Comparison of ENCODE assay signal across 1 cellular context in genomic region chr7:100801833-100802568, GRCh38.
TF ChIP-seq lines count a peak whose summit lies in the region.

No MANE protein-coding gene starts in this region.

TF ChIP-seq in K562, 482 proteins besides CTCF, POLR2A, EP300 and RAD21 (continued from another document and continues in another):
- TF ChIP-seq FOXP4 (CRISPR knock-in tag; IDR thresholded peaks at IDR 0.05; ENCODE audit: borderline replicate concordance) (peak; percentile 85; the same call in 1 of the 2 replicates), TEAD1 (CRISPR knock-in tag; IDR thresholded peaks at IDR 0.05) (peak; percentile 35 to 65; a peak in 2 of 4 replicates), JUN (IDR thresholded peaks at IDR 0.05; ENCODE audit: borderline replicate concordance, low read depth, low read length) (peak; percentile 90), JUN (CRISPR knock-in tag; IDR thresholded peaks at IDR 0.05; ENCODE audit: borderline replicate concordance) (no peak), ETS1 (conservative IDR thresholded peaks at IDR 0.05; ENCODE audit: control insufficient read depth, low read depth, low read length) (0 out of 2 replicates have a peak, but pooled peaks have one; percentile 77), ZNF717 (CRISPR knock-in tag; IDR thresholded peaks at IDR 0.05) (no peak), DPF2 (IDR thresholded peaks at IDR 0.05) (peak; percentile 94), ZNF586 (CRISPR knock-in tag; conservative IDR thresholded peaks at IDR 0.05) (no peak), BCOR (IDR thresholded peaks at IDR 0.05) (peak; percentile 66), MYC (IDR thresholded peaks at IDR 0.05; ENCODE audit: low read depth, low read length) (peak; percentile 35; the same call in 1 of the 2 replicates), MYC (CRISPR knock-in tag; IDR thresholded peaks at IDR 0.05; ENCODE audit: borderline replicate concordance, low read depth) (no peak; the same call in 1 of the 2 replicates), NEUROD1 (IDR thresholded peaks at IDR 0.05; ENCODE audit: borderline replicate concordance, low read depth, low read length, partially characterized antibody) (peak; percentile 47), SP2 (IDR thresholded peaks at IDR 0.05; ENCODE audit: extremely low read depth, low read depth, low read length, poor library complexity, severe bottlenecking) (no peak), ZNF253 (CRISPR knock-in tag; conservative IDR thresholded peaks at IDR 0.05) (peak; percentile 57; the same call in 1 of the 2 replicates), ZBTB49 (CRISPR knock-in tag; IDR thresholded peaks at IDR 0.05; ENCODE audit: borderline replicate concordance) (no peak), ZNF263 (CRISPR knock-in tag; IDR thresholded peaks at IDR 0.05; ENCODE audit: borderline replicate concordance) (peak; percentile 54), NRF1 (conservative IDR thresholded peaks at IDR 0.05 in 1 of 2, IDR thresholded peaks at IDR 0.05 in 1 of 2) (peak; percentile 37 to 50), CREB1 (IDR thresholded peaks at IDR 0.05) (0 out of 2 replicates have a peak, but pooled peaks have one; percentile 28), CREB1 (CRISPR knock-in tag; IDR thresholded peaks at IDR 0.05) (peak; percentile 48; the same call in 1 of the 2 replicates), FOXK2 (conservative IDR thresholded peaks at IDR 0.05 in 1 of 2, IDR thresholded peaks at IDR 0.05 in 1 of 2; ENCODE audit: low read depth in 2 of 2) (peak; percentile 92 to 94), CAMTA2 (CRISPR knock-in tag; conservative IDR thresholded peaks at IDR 0.05) (0 out of 2 replicates have a peak, but pooled peaks have one; percentile 34), SMARCA4 (IDR thresholded peaks at IDR 0.05) (peak; percentile 90), USF2 (CRISPR knock-in tag; IDR thresholded peaks at IDR 0.05) (peak; percentile 41; the same call in 1 of the 2 replicates), FIP1L1 (IDR thresholded peaks at IDR 0.05; ENCODE audit: low read depth, low read length, poor library complexity, severe bottlenecking) (no peak), ZNF551 (CRISPR knock-in tag; IDR thresholded peaks at IDR 0.05) (no peak), ID3 (CRISPR knock-in tag; IDR thresholded peaks at IDR 0.05) (no peak), ID3 (tag; IDR thresholded peaks at IDR 0.05) (peak; percentile 91), FOXK1 (CRISPR knock-in tag; IDR thresholded peaks at IDR 0.05; ENCODE audit: borderline replicate concordance) (0 out of 2 replicates have a peak, but pooled peaks have one; percentile 56), POLR2G (IDR thresholded peaks at IDR 0.05; ENCODE audit: low read depth, low read length) (peak; percentile 79), GABPB1 (CRISPR knock-in tag; IDR thresholded peaks at IDR 0.05) (peak; percentile 56; the same call in 1 of the 2 replicates), FOXP1 (CRISPR knock-in tag; IDR thresholded peaks at IDR 0.05) (0 out of 2 replicates have a peak, but pooled peaks have one; percentile 62), TAL1 (IDR thresholded peaks at IDR 0.05) (peak; percentile 80), ZBTB17 (CRISPR knock-in tag; IDR thresholded peaks at IDR 0.05) (peak; percentile 79), MTA1 (IDR thresholded peaks at IDR 0.05; ENCODE audit: borderline replicate concordance) (peak; percentile 74; the same call in 1 of the 2 replicates), ZFX (CRISPR knock-in tag; IDR thresholded peaks at IDR 0.05) (peak; percentile 32; the same call in 1 of the 2 replicates), ZNF134 (CRISPR knock-in tag; conservative IDR thresholded peaks at IDR 0.05) (no peak), MBD2 (IDR thresholded peaks at IDR 0.05; ENCODE audit: borderline replicate concordance, low read depth) (0 out of 2 replicates have a peak, but pooled peaks have one; percentile 66)
- TF ChIP-seq, protein P1, sequence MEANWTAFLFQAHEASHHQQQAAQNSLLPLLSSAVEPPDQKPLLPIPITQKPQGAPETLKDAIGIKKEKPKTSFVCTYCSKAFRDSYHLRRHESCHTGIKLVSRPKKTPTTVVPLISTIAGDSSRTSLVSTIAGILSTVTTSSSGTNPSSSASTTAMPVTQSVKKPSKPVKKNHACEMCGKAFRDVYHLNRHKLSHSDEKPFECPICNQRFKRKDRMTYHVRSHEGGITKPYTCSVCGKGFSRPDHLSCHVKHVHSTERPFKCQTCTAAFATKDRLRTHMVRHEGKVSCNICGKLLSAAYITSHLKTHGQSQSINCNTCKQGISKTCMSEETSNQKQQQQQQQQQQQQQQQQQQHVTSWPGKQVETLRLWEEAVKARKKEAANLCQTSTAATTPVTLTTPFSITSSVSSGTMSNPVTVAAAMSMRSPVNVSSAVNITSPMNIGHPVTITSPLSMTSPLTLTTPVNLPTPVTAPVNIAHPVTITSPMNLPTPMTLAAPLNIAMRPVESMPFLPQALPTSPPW (CRISPR knock-in tag; IDR thresholded peaks at IDR 0.05), result peak; percentile 97
- TF ChIP-seq, protein P2, sequence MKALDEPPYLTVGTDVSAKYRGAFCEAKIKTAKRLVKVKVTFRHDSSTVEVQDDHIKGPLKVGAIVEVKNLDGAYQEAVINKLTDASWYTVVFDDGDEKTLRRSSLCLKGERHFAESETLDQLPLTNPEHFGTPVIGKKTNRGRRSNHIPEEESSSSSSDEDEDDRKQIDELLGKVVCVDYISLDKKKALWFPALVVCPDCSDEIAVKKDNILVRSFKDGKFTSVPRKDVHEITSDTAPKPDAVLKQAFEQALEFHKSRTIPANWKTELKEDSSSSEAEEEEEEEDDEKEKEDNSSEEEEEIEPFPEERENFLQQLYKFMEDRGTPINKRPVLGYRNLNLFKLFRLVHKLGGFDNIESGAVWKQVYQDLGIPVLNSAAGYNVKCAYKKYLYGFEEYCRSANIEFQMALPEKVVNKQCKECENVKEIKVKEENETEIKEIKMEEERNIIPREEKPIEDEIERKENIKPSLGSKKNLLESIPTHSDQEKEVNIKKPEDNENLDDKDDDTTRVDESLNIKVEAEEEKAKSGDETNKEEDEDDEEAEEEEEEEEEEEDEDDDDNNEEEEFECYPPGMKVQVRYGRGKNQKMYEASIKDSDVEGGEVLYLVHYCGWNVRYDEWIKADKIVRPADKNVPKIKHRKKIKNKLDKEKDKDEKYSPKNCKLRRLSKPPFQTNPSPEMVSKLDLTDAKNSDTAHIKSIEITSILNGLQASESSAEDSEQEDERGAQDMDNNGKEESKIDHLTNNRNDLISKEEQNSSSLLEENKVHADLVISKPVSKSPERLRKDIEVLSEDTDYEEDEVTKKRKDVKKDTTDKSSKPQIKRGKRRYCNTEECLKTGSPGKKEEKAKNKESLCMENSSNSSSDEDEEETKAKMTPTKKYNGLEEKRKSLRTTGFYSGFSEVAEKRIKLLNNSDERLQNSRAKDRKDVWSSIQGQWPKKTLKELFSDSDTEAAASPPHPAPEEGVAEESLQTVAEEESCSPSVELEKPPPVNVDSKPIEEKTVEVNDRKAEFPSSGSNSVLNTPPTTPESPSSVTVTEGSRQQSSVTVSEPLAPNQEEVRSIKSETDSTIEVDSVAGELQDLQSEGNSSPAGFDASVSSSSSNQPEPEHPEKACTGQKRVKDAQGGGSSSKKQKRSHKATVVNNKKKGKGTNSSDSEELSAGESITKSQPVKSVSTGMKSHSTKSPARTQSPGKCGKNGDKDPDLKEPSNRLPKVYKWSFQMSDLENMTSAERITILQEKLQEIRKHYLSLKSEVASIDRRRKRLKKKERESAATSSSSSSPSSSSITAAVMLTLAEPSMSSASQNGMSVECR (CRISPR knock-in tag; IDR thresholded peaks at IDR 0.05), result peak; percentile 90
- TF ChIP-seq, protein P3, sequence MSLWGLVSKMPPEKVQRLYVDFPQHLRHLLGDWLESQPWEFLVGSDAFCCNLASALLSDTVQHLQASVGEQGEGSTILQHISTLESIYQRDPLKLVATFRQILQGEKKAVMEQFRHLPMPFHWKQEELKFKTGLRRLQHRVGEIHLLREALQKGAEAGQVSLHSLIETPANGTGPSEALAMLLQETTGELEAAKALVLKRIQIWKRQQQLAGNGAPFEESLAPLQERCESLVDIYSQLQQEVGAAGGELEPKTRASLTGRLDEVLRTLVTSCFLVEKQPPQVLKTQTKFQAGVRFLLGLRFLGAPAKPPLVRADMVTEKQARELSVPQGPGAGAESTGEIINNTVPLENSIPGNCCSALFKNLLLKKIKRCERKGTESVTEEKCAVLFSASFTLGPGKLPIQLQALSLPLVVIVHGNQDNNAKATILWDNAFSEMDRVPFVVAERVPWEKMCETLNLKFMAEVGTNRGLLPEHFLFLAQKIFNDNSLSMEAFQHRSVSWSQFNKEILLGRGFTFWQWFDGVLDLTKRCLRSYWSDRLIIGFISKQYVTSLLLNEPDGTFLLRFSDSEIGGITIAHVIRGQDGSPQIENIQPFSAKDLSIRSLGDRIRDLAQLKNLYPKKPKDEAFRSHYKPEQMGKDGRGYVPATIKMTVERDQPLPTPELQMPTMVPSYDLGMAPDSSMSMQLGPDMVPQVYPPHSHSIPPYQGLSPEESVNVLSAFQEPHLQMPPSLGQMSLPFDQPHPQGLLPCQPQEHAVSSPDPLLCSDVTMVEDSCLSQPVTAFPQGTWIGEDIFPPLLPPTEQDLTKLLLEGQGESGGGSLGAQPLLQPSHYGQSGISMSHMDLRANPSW (CRISPR knock-in tag; IDR thresholded peaks at IDR 0.05), result no peak
- TF ChIP-seq, protein P4, sequence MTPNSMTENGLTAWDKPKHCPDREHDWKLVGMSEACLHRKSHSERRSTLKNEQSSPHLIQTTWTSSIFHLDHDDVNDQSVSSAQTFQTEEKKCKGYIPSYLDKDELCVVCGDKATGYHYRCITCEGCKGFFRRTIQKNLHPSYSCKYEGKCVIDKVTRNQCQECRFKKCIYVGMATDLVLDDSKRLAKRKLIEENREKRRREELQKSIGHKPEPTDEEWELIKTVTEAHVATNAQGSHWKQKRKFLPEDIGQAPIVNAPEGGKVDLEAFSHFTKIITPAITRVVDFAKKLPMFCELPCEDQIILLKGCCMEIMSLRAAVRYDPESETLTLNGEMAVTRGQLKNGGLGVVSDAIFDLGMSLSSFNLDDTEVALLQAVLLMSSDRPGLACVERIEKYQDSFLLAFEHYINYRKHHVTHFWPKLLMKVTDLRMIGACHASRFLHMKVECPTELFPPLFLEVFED (CRISPR knock-in tag; conservative IDR thresholded peaks at IDR 0.05), result 0 out of 2 replicates have a peak, but pooled peaks have one; percentile 5
- TF ChIP-seq, protein P5, sequence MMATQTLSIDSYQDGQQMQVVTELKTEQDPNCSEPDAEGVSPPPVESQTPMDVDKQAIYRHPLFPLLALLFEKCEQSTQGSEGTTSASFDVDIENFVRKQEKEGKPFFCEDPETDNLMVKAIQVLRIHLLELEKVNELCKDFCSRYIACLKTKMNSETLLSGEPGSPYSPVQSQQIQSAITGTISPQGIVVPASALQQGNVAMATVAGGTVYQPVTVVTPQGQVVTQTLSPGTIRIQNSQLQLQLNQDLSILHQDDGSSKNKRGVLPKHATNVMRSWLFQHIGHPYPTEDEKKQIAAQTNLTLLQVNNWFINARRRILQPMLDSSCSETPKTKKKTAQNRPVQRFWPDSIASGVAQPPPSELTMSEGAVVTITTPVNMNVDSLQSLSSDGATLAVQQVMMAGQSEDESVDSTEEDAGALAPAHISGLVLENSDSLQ (IDR thresholded peaks at IDR 0.05), result peak; percentile 69
- TF ChIP-seq, protein P6, sequence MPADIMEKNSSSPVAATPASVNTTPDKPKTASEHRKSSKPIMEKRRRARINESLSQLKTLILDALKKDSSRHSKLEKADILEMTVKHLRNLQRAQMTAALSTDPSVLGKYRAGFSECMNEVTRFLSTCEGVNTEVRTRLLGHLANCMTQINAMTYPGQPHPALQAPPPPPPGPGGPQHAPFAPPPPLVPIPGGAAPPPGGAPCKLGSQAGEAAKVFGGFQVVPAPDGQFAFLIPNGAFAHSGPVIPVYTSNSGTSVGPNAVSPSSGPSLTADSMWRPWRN (IDR thresholded peaks at IDR 0.05; ENCODE audit: low read depth), result peak; percentile 87
